8 cellular contexts compared by ENCODE assay signal in genomic region chr5:18745591-18745987, GRCh38.
DNase-seq lines count a peak whose midpoint lies in the region; ATAC-seq and TF ChIP-seq lines count a peak whose summit lies in the region.

No MANE protein-coding gene starts in this region.

- peak; percentile 89 for DNase-seq in DMS153 treated with DMSO at 0.1 percent for 48 hours (lab: John Stamatoyannopoulos, UW; ENCODE audit: unreplicated experiment)
- DNase-seq in SK-MEL-5 (ENCODE audit: low read depth, low spot score) = peak; percentile 51
- no peak for DNase-seq in left ventricle myocardium inferior
- DNase-seq in T-helper 9 cell = no peak
- no peak for DNase-seq in mesendoderm

- H3K36me3 ChIP-seq in left ventricle myocardium inferior (no peaks in the 10 kb centered on the region), thymus (ENCODE audit: control insufficient read depth, insufficient read depth) (no peaks in the 10 kb centered on the region), mesendoderm (ENCODE audit: control insufficient read depth, insufficient read depth, low read length) (no peaks in the 10 kb centered on the region)

- H3K23ac ChIP-seq in mesendoderm (ENCODE audit: low read length) = no peak overlapping the region

- H3K18ac ChIP-seq in mesendoderm (ENCODE audit: low read length) = no peak overlapping the region

- H2BK15ac ChIP-seq in mesendoderm (replicated peaks; ENCODE audit: low read depth) = no peak overlapping the region

- H3K4me2 ChIP-seq in mesendoderm (ENCODE audit: low read length) = no peak overlapping the region

- no peak overlapping the region for H2BK5ac ChIP-seq in mesendoderm (ENCODE audit: low read length)

- H3K9ac ChIP-seq in mesendoderm (ENCODE audit: low read length) = no peak overlapping the region

- intact Hi-C loops in left ventricle myocardium inferior (cut with micrococcal nuclease) = no loop called here

- no peak overlapping the region for H2AK5ac ChIP-seq in mesendoderm (ENCODE audit: low read length)

- H3K4me3 ChIP-seq in left ventricle myocardium inferior = peak overlapping the region; percentile 62
- peak overlapping the region; percentile 76 for H3K4me3 ChIP-seq in thymus (ENCODE audit: low read length)
- no peak overlapping the region for H3K4me3 ChIP-seq in mesendoderm (ENCODE audit: low read length)

- no peak overlapping the region for H3K56ac ChIP-seq in mesendoderm (ENCODE audit: low read length)

- WGBS in thymus = 37% methylated on average over 7 of the region's 7 CpGs
- no CpG with 5 or more reads among the region's 7 CpGs for WGBS in mesendoderm (ENCODE audit: extremely low coverage, insufficient coverage, low lambda C conversion rate)

- H2BK120ac ChIP-seq in mesendoderm (ENCODE audit: low read depth, low read length) = no peak overlapping the region

- no peak overlapping the region for H4K8ac ChIP-seq in mesendoderm (ENCODE audit: low read depth, low read length)

- no peak overlapping the region for H4K5ac ChIP-seq in mesendoderm (ENCODE audit: low read length)

- in situ Hi-C loops in SK-MEL-5 (cut with HindIII; ENCODE audit: low pct_unique_long_range_greater_than_20kb, low sequenced_read_pairs) = no loop called here

- no peak overlapping the region for H3K4ac ChIP-seq in mesendoderm (ENCODE audit: low read depth, low read length)

- peaks cover 11% of the 10 kb centered on the region for H3K9me3 ChIP-seq in left ventricle myocardium inferior (replicated peaks)
- H3K9me3 ChIP-seq in thymus (ENCODE audit: control insufficient read depth) = no peaks in the 10 kb centered on the region

- H3K27me3 ChIP-seq in left ventricle myocardium inferior (ENCODE audit: low read depth) (no peaks in the 10 kb centered on the region), thymus (ENCODE audit: control insufficient read depth, insufficient read depth) (no peaks in the 10 kb centered on the region), mesendoderm (ENCODE audit: insufficient read depth, low read length, poor library complexity) (no peaks in the 10 kb centered on the region)

- no peaks in the 10 kb centered on the region for H3K79me1 ChIP-seq in mesendoderm (ENCODE audit: low read length)

- H3K79me2 ChIP-seq in mesendoderm (ENCODE audit: control insufficient read depth, insufficient read depth, low read length) = no peaks in the 10 kb centered on the region

- no peak for TF ChIP-seq CTCF in left ventricle myocardium inferior (IDR thresholded peaks at IDR 0.05; ENCODE audit: borderline replicate concordance)

- peak; percentile 27 for ATAC-seq in GM19467 (IDR thresholded peaks at IDR 0.05; ENCODE audit: unreplicated experiment)
- ATAC-seq in HG03469 (IDR thresholded peaks at IDR 0.05; ENCODE audit: unreplicated experiment) = peak; percentile 5

- no peaks in the 10 kb centered on the region for H3K4me1 ChIP-seq in left ventricle myocardium inferior
- H3K4me1 ChIP-seq in thymus (ENCODE audit: control insufficient read depth, insufficient read depth, low read length) = peaks cover 5% of the 10 kb centered on the region
- no peaks in the 10 kb centered on the region for H3K4me1 ChIP-seq in mesendoderm (ENCODE audit: control insufficient read depth, low read depth, low read length)

- H3K27ac ChIP-seq in left ventricle myocardium inferior (replicated peaks) (peak overlapping the region; percentile 80), thymus (ENCODE audit: low read depth) (peak overlapping the region; percentile 52), mesendoderm (ENCODE audit: low read depth, low read length) (no peak overlapping the region)

Comparison
In these comparisons a context has a peak if more than half of its experiments do, and no peak if none do; other contexts are left out.
1. DNase-seq: peak in DMS153 treated with DMSO at 0.1 percent for 48 hours (single experiment) and SK-MEL-5 (single experiment); none in left ventricle myocardium inferior (single experiment), T-helper 9 cell (single experiment) and mesendoderm (single experiment).